In genomic region chr14:23559010-23559920, GRCh38 we compare ENCODE assay signal across 8 cellular contexts. TPM values are rescaled to one million over a fixed set of nuclear protein-coding genes. Genes with fewer than 3 reads are reported as not detected.
DNase-seq lines count a peak whose midpoint lies in the region; ATAC-seq and TF ChIP-seq lines count a peak whose summit lies in the region.

No MANE protein-coding gene starts in this region.

- ATAC-seq in GM18868 (IDR thresholded peaks at IDR 0.05; ENCODE audit: unreplicated experiment) = no peak

- peaks cover 12% of the 10 kb centered on the region for H3K36me3 ChIP-seq in BE2C

- no peaks in the 10 kb centered on the region; the same call in 1 of the 2 replicates for H3K4me1 ChIP-seq in BE2C

- peak; percentile 99 for TF ChIP-seq CTCF in BE2C (IDR thresholded peaks at IDR 0.05; ENCODE audit: low read depth, low read length)

- TF ChIP-seq POLR2A in Raji (IDR thresholded peaks at IDR 0.05; ENCODE audit: insufficient read depth, low read depth, low read length) = 0 out of 2 replicates have a peak, but pooled peaks have one; percentile 17

- peaks cover 13% of the 10 kb centered on the region for H3K36me3 Mint-ChIP-seq in activated naive CD8-positive, alpha-beta T cell treated with anti-CD3 and anti-CD28 coated beads for 36 hours

- H3K27me3 Mint-ChIP-seq in activated naive CD8-positive, alpha-beta T cell treated with anti-CD3 and anti-CD28 coated beads for 36 hours = no peaks in the 10 kb centered on the region

- H3K9me3 Mint-ChIP-seq in activated naive CD8-positive, alpha-beta T cell treated with anti-CD3 and anti-CD28 coated beads for 36 hours = no peaks in the 10 kb centered on the region

- H3K27me3 ChIP-seq in BE2C = no peaks in the 10 kb centered on the region

- H3K4me3 ChIP-seq in BE2C (ENCODE audit: low read depth, low read length) = no peak overlapping the region

- DNase-seq in BE2C (peak; percentile 76), HK-2 (ENCODE audit: unreplicated experiment) (peak; percentile 55), hepatic stellate cell (ENCODE audit: low spot score) (peak; percentile 76), mucosa of gallbladder (ENCODE audit: low spot score) (no peak)
- DNase-seq in activated naive CD8-positive, alpha-beta T cell treated with anti-CD3 and anti-CD28 coated beads for 36 hours = peak; percentile 70
- peak; percentile 43 for DNase-seq in stimulated activated CD4-positive, alpha-beta T cell treated with anti-CD3 and anti-CD28 coated beads, Interleukin-2, amount 100 ng/mL, for 4 hours (ENCODE audit: low read depth)

- H3K27ac Mint-ChIP-seq in activated naive CD8-positive, alpha-beta T cell treated with anti-CD3 and anti-CD28 coated beads for 36 hours = no peak overlapping the region

- H3K9me3 ChIP-seq in BE2C = no peaks in the 10 kb centered on the region

- H3K4me1 Mint-ChIP-seq in activated naive CD8-positive, alpha-beta T cell treated with anti-CD3 and anti-CD28 coated beads for 36 hours = peaks cover 40% of the 10 kb centered on the region

- H3K4me3 Mint-ChIP-seq in activated naive CD8-positive, alpha-beta T cell treated with anti-CD3 and anti-CD28 coated beads for 36 hours = no peak overlapping the region

RNA-seq across cellular contexts. Expression of gene THTPA, which starts 3.2 kb away (rescaled TPM):
- polyA plus RNA-seq in BE2C (2012; ENCODE audit: insufficient read depth, insufficient read length, low read depth) = 11.2 TPM
- 1 to 10 TPM; 7.6 to 9.4 TPM for total RNA-seq in activated naive CD8-positive, alpha-beta T cell treated with anti-CD3 and anti-CD28 coated beads for 36 hours
- 29.1 TPM for total RNA-seq in mucosa of gallbladder

RNA-seq across cellular contexts. Expression of gene ZFHX2, which starts 7.7 kb away (rescaled TPM):
- polyA plus RNA-seq in BE2C (2012; ENCODE audit: insufficient read depth, insufficient read length, low read depth) = 5.2 TPM
- 1 to 10 TPM in 1 of 2 experiments, under 1 TPM in 1; 0.85 to 1.1 TPM for total RNA-seq in activated naive CD8-positive, alpha-beta T cell treated with anti-CD3 and anti-CD28 coated beads for 36 hours
- 12.5 TPM for total RNA-seq in mucosa of gallbladder

RNA-seq across cellular contexts. Expression of gene AP1G2, which starts 8.3 kb away (rescaled TPM):
- 46.6 TPM for polyA plus RNA-seq in BE2C (2012; ENCODE audit: insufficient read depth, insufficient read length, low read depth)
- 100 to 1,000 TPM; 118 to 124 TPM for total RNA-seq in activated naive CD8-positive, alpha-beta T cell treated with anti-CD3 and anti-CD28 coated beads for 36 hours
- 294 TPM for total RNA-seq in mucosa of gallbladder

RNA-seq across cellular contexts. Expression of gene JPH4, which starts 19.3 kb away (rescaled TPM):
- 186 TPM for polyA plus RNA-seq in BE2C (2012; ENCODE audit: insufficient read depth, insufficient read length, low read depth)
- under 1 TPM; 0.72 to 0.74 TPM for total RNA-seq in activated naive CD8-positive, alpha-beta T cell treated with anti-CD3 and anti-CD28 coated beads for 36 hours
- total RNA-seq in mucosa of gallbladder = 1.2 TPM
